In the genomic region with DNA sequence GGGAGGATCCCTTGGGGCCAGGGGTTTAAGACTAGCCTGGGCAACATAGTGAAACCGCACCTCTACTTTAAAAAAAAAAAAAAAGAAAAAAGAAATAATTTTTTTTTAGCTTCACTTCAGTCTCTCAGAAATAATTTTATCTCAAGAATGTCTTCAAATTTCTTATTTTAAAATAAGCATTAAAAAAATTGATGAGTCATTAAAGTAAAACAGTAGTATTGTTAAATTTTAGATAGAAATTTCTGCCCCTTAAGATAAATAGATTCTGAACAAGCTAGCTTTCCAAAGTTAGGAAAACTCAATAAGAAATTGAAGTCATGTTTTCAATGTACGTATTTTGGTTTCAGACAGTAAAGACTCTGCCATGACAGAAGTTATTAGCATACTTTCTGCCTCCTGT, we compare ENCODE assay signal across 1 cellular context.
TF ChIP-seq lines count a peak whose summit lies in the region.

No MANE protein-coding gene starts in this region.

TF ChIP-seq in IMR-90, 13 proteins besides CTCF, POLR2A, EP300 and RAD21:
- TF ChIP-seq CHD1 (IDR thresholded peaks at IDR 0.05; ENCODE audit: low read depth, low read length) (no peak), RCOR1 (IDR thresholded peaks at IDR 0.05; ENCODE audit: insufficient replicate concordance, low read length) (no peak), NFE2L2 (IDR thresholded peaks at IDR 0.05; ENCODE audit: low read depth, low read length) (peak; percentile 22; the same call in 1 of the 2 replicates), MAZ (IDR thresholded peaks at IDR 0.05; ENCODE audit: borderline replicate concordance, low read depth, low read length) (no peak)
- TF ChIP-seq, protein P1, sequence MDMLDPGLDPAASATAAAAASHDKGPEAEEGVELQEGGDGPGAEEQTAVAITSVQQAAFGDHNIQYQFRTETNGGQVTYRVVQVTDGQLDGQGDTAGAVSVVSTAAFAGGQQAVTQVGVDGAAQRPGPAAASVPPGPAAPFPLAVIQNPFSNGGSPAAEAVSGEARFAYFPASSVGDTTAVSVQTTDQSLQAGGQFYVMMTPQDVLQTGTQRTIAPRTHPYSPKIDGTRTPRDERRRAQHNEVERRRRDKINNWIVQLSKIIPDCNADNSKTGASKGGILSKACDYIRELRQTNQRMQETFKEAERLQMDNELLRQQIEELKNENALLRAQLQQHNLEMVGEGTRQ (IDR thresholded peaks at IDR 0.05; ENCODE audit: low read depth, low read length) = no peak
